Comparison of ENCODE assay signal across 1 cellular context in the genomic region with DNA sequence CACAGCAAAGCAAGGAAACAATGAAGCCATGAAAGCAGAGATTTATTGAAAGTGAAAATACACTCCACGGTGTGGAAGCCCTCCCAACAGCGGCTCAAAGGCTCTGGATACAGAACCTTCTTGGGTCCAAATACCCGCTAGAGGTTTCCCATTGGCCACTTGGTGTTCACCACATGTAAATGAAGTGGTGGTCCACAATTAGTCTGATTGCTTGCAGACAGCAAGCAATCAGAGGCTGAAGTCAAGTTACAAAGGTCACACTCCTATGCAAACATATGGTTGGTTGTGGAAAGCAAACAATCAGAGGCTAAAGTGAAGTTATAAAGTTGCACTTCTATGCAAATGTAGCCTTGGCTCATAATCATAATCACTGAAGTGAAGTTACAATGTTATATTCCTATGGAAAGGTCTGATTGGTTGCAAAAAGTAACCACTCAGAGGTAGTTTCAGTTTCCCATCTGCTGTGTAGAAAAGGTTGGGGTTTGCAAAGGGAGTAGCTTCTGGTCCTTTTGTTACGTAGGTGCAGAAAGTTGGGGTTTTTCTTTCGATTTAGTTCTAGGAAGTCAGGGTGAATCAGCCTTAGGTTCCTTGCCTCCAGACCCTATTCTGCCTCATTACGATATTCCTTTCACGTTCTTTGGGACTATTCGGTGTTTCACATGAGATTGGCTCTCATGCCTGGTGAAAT.
A peak's percentile ranks its signal among the peaks of the same experiment; 100 is the strongest.
TF ChIP-seq lines count a peak whose summit lies in the region.

No MANE protein-coding gene starts in this region.

TF ChIP-seq in K562, 482 proteins besides CTCF, POLR2A, EP300 and RAD21 (continued from another document):
- TF ChIP-seq, protein P1, sequence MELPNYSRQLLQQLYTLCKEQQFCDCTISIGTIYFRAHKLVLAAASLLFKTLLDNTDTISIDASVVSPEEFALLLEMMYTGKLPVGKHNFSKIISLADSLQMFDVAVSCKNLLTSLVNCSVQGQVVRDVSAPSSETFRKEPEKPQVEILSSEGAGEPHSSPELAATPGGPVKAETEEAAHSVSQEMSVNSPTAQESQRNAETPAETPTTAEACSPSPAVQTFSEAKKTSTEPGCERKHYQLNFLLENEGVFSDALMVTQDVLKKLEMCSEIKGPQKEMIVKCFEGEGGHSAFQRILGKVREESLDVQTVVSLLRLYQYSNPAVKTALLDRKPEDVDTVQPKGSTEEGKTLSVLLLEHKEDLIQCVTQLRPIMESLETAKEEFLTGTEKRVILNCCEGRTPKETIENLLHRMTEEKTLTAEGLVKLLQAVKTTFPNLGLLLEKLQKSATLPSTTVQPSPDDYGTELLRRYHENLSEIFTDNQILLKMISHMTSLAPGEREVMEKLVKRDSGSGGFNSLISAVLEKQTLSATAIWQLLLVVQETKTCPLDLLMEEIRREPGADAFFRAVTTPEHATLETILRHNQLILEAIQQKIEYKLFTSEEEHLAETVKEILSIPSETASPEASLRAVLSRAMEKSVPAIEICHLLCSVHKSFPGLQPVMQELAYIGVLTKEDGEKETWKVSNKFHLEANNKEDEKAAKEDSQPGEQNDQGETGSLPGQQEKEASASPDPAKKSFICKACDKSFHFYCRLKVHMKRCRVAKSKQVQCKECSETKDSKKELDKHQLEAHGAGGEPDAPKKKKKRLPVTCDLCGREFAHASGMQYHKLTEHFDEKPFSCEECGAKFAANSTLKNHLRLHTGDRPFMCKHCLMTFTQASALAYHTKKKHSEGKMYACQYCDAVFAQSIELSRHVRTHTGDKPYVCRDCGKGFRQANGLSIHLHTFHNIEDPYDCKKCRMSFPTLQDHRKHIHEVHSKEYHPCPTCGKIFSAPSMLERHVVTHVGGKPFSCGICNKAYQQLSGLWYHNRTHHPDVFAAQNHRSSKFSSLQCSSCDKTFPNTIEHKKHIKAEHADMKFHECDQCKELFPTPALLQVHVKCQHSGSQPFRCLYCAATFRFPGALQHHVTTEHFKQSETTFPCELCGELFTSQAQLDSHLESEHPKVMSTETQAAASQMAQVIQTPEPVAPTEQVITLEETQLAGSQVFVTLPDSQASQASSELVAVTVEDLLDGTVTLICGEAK (IDR thresholded peaks at IDR 0.05) = 0 out of 2 replicates have a peak, but pooled peaks have one; percentile 23
- TF ChIP-seq, protein P1 (CRISPR knock-in tag; IDR thresholded peaks at IDR 0.05) = no peak
- TF ChIP-seq ARNT (IDR thresholded peaks at IDR 0.05) (peak in 1 of 2 experiments; percentile 74; a peak in 1 of 4 replicates), ZNF785 (CRISPR knock-in tag; IDR thresholded peaks at IDR 0.05) (no peak), EP400 (IDR thresholded peaks at IDR 0.05) (peak; percentile 37; the same call in 1 of the 2 replicates)
